Comparison of ENCODE assay signal across 20 cellular contexts in the genomic region with DNA sequence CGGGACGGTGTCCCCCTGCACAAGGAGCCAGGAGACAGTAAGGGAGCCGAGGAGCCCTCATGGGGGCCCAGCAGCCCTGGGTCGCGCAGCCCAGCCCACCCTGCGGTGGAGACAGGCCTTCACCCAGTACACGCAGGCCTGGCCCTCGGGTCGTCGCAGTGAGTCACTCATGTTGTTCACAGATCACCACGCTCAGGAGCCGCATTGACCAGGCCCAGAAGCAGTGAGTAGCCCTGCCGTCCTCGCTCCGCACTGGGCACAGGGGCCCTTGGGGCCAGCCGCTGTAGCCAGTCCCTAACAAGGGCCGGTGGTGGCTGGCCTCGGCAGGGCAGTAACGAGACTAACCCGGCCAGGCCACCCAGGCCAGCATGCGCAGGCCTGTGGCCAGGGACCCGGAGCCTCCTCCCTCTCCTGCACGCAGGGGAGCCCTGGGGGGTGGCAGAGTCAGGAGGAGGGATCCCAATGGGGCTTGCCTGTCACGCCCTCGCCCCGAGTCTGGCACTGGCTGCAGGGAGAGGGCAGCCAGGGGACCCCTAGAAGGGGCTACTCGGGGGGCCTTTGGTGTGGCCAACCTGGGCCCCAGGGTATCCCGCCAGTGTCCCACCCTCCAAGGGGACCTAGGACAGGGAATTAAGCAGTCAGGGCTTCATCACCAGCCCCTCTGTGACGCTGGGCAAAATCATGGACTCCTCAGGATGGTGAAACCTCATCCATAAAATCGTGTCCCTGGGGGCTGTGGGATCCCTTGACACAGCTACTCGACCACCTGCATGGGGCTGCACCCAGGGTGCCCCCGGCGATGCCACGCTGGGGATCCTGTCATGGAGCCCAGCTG. TPM values are rescaled to one million over a fixed set of nuclear protein-coding genes. Genes with fewer than 3 reads are reported as not detected.
DNase-seq lines count a peak whose midpoint lies in the region; ATAC-seq and TF ChIP-seq lines count a peak whose summit lies in the region.
"Had no signal": no experiment of that assay in that cellular context is flagged by ENCODE, and none has a peak within 500 bp of the region (broad histone marks: within the 10 kb centered on the region; RNA-seq: fewer than 3 reads in every experiment).

No MANE protein-coding gene starts in this region.

- intact Hi-C loops in CD14-positive monocyte (cut with micrococcal nuclease) = no loop called here
- intact Hi-C loops in heart left ventricle (cut with DNase I) = no loop called here
- intact Hi-C loops in sciatic nerve (cut with DNase I) = no loop called here

- peaks cover 0 to 1% (median 0%) of the 10 kb centered on the region in 7 donors for H3K9me3 Mint-ChIP-seq in CD14-positive monocyte
- no peaks in the 10 kb centered on the region for H3K9me3 Mint-ChIP-seq in natural killer cell treated with Interleukin-12 subunit alpha and Interleukin-12 subunit beta and Interleukin-15 and Interleukin-18, amount 100 ng/mL, for 72 hours
- H3K9me3 Mint-ChIP-seq: dendritic cell treated with granulocyte-macrophage colony-stimulating factor and Interleukin-4, amounts not matched to agents 40 ng/mL and 50 ng/mL, for 4 days had no signal

- ATAC-seq in heart left ventricle (peak in 1 of 4 donors; percentile 3), GM21447 (IDR thresholded peaks at IDR 0.05; ENCODE audit: unreplicated experiment) (no peak), sciatic nerve (no peak)
- no peak for ATAC-seq in natural killer cell treated with Interleukin-12 subunit alpha and Interleukin-12 subunit beta and Interleukin-15 and Interleukin-18, amount 100 ng/mL, for 72 hours
- ATAC-seq: body of pancreas; stimulated activated memory B cell treated with anti-CD40 and anti-IgM and Interleukin-4, amounts not matched to agents 10 μg/mL and 1 μg/mL and 100 μg/mL, for 72 hours had no signal

- peak overlapping the region in 1 of 7 donors; percentile 63 for H3K27ac Mint-ChIP-seq in CD14-positive monocyte
- no peak overlapping the region for H3K27ac Mint-ChIP-seq in natural killer cell treated with Interleukin-12 subunit alpha and Interleukin-12 subunit beta and Interleukin-15 and Interleukin-18, amount 100 ng/mL, for 72 hours
- H3K27ac Mint-ChIP-seq: dendritic cell treated with granulocyte-macrophage colony-stimulating factor and Interleukin-4, amounts not matched to agents 40 ng/mL and 50 ng/mL, for 4 days; stimulated activated memory B cell treated with anti-CD40 and anti-IgM and Interleukin-4, amounts not matched to agents 10 μg/mL and 1 μg/mL and 100 μg/mL, for 72 hours had no signal

- H3K9me3 ChIP-seq in heart left ventricle = no peaks in the 10 kb centered on the region
- H3K9me3 ChIP-seq: BLaER1 treated with 17β-estradiol and CSF1 and Interleukin-3, amounts not matched to agents 10 nM and 100 nM; body of pancreas had no signal

- DNase-seq in CD14-positive monocyte (ENCODE audit: low spot score) = peak; percentile 46
- peak; percentile 7 for DNase-seq in GM03348 (ENCODE audit: low spot score)
- DNase-seq in heart left ventricle = peak in 3 of 5 donors; percentile 19 to 64 (median 30)
- DNase-seq in natural killer cell treated with Interleukin-12 subunit alpha and Interleukin-12 subunit beta and Interleukin-15 and Interleukin-18, amount 100 ng/mL, for 72 hours (ENCODE audit: low spot score) = peak; percentile 57
- DNase-seq in GM20000 (ENCODE audit: low spot score) = no peak
- DNase-seq in activated CD8-positive, alpha-beta memory T cell treated with anti-CD3 and anti-CD28 coated beads for 24 hours = no peak
- DNase-seq in sciatic nerve (ENCODE audit: low spot score) = no peak
- DNase-seq: erythroblast, midbrain, NCI-H1092 treated with DMSO at 0.1 percent for 48 hours, nucleus accumbens, RPMI8226, trophoblast cell had no signal

- peaks cover 10% of the 10 kb centered on the region for H3K4me1 Mint-ChIP-seq in CD14-positive monocyte
- H3K4me1 Mint-ChIP-seq in natural killer cell treated with Interleukin-12 subunit alpha and Interleukin-12 subunit beta and Interleukin-15 and Interleukin-18, amount 100 ng/mL, for 72 hours (ENCODE audit: low read depth in 2 of 2) = peaks cover 15 to 21% of the 10 kb centered on the region in 2 donors

- peak overlapping the region in 1 of 12 donors; percentile 71 for H3K27ac ChIP-seq in heart left ventricle
- H3K27ac ChIP-seq: BLaER1 treated with 17β-estradiol and CSF1 and Interleukin-3, amounts not matched to agents 10 nM and 100 nM; body of pancreas; KMS-11 had no signal

- WGBS in heart left ventricle, 4 donors = 88 to 95% (median 90%) methylated on average over 18 to 34 of the region's 34 CpGs

- no peaks in the 10 kb centered on the region for H3K36me3 Mint-ChIP-seq in CD14-positive monocyte
- H3K36me3 Mint-ChIP-seq in natural killer cell treated with Interleukin-12 subunit alpha and Interleukin-12 subunit beta and Interleukin-15 and Interleukin-18, amount 100 ng/mL, for 72 hours = no peaks in the 10 kb centered on the region
- H3K36me3 Mint-ChIP-seq: stimulated activated memory B cell treated with anti-CD40 and anti-IgM and Interleukin-4, amounts not matched to agents 10 μg/mL and 1 μg/mL and 100 μg/mL, for 72 hours had no signal

- no peak overlapping the region for H3K4me3 ChIP-seq in heart left ventricle
- H3K4me3 ChIP-seq: BLaER1 treated with 17β-estradiol and CSF1 and Interleukin-3, amounts not matched to agents 10 nM and 100 nM; body of pancreas; smooth muscle cell had no signal

- H3K27me3 ChIP-seq in heart left ventricle = no peaks in the 10 kb centered on the region
- H3K27me3 ChIP-seq: BLaER1 treated with 17β-estradiol and CSF1 and Interleukin-3, amounts not matched to agents 10 nM and 100 nM; body of pancreas had no signal

- no peak for TF ChIP-seq CTCF in CD14-positive monocyte (IDR thresholded peaks at IDR 0.05)
- TF ChIP-seq CTCF in heart left ventricle (IDR thresholded peaks at IDR 0.05) = no peak
- TF ChIP-seq CTCF in GM20000 (IDR thresholded peaks at IDR 0.05; ENCODE audit: extremely low read depth, missing control alignments) = no peak

- no peaks in the 10 kb centered on the region for H3K36me3 ChIP-seq in heart left ventricle
- H3K36me3 ChIP-seq: BLaER1 treated with 17β-estradiol and CSF1 and Interleukin-3, amounts not matched to agents 10 nM and 100 nM had no signal

- peaks cover 0 to 17% (median 10%) of the 10 kb centered on the region in 12 donors for H3K4me1 ChIP-seq in heart left ventricle
- H3K4me1 ChIP-seq: body of pancreas had no signal

- no peak overlapping the region for H3K4me3 Mint-ChIP-seq in CD14-positive monocyte
- H3K4me3 Mint-ChIP-seq in natural killer cell treated with Interleukin-12 subunit alpha and Interleukin-12 subunit beta and Interleukin-15 and Interleukin-18, amount 100 ng/mL, for 72 hours = no peak overlapping the region
- H3K4me3 Mint-ChIP-seq: dendritic cell treated with granulocyte-macrophage colony-stimulating factor and Interleukin-4, amounts not matched to agents 40 ng/mL and 50 ng/mL, for 4 days; stimulated activated memory B cell treated with anti-CD40 and anti-IgM and Interleukin-4, amounts not matched to agents 10 μg/mL and 1 μg/mL and 100 μg/mL, for 72 hours had no signal

- H3K27me3 Mint-ChIP-seq in CD14-positive monocyte (ENCODE audit: low read depth in 3 of 3) = peaks cover 4 to 17% (median 14%) of the 10 kb centered on the region in 3 donors
- peaks cover 10 to 12% of the 10 kb centered on the region in 2 donors for H3K27me3 Mint-ChIP-seq in natural killer cell treated with Interleukin-12 subunit alpha and Interleukin-12 subunit beta and Interleukin-15 and Interleukin-18, amount 100 ng/mL, for 72 hours

- TF ChIP-seq POLR2A in heart left ventricle (IDR thresholded peaks at IDR 0.05) = no peak

RNA-seq across cellular contexts. Expression of gene MRPL23, which starts 10.1 kb away (rescaled TPM):
- polyA plus RNA-seq in CD14-positive monocyte (10 to 100 TPM; 19.3 to 51.1 TPM), heart left ventricle (100 to 1,000 TPM; 141 to 183 TPM)
- total RNA-seq in heart left ventricle (100 to 1,000 TPM in 2 of 9 donors, 10 to 100 TPM in 7; 44.0 to 183 (median 76.1) TPM), sciatic nerve (39.5 TPM)
- total RNA-seq in natural killer cell treated with Interleukin-12 subunit alpha and Interleukin-12 subunit beta and Interleukin-15 and Interleukin-18, amount 100 ng/mL, for 72 hours = 10 to 100 TPM; 81.3 to 89.7 TPM

RNA-seq across cellular contexts. Expression of gene TNNT3, which starts 17.5 kb away (rescaled TPM):
- polyA plus RNA-seq in CD14-positive monocyte = not detected
- total RNA-seq in heart left ventricle = 10 to 100 TPM; 17.1 to 84.5 (median 49.0) TPM
- 10 to 100 TPM; 40.8 to 45.5 TPM for polyA plus RNA-seq in heart left ventricle
- total RNA-seq in natural killer cell treated with Interleukin-12 subunit alpha and Interleukin-12 subunit beta and Interleukin-15 and Interleukin-18, amount 100 ng/mL, for 72 hours = under 1 TPM in 1 of 2 donors, not detected in 1; 0.33 TPM
- total RNA-seq in sciatic nerve = 35.6 TPM

RNA-seq across cellular contexts. Expression of gene PRR33, which starts 45.3 kb away (rescaled TPM):
- polyA plus RNA-seq in CD14-positive monocyte (not detected), heart left ventricle (1 to 10 TPM in 1 of 2 donors, under 1 TPM in 1; 0.08 to 4.6 TPM)
- total RNA-seq in heart left ventricle (1 to 10 TPM in 8 of 9 donors, under 1 TPM in 1; 0.81 to 5.1 (median 2.4) TPM), sciatic nerve (not detected)
- total RNA-seq in natural killer cell treated with Interleukin-12 subunit alpha and Interleukin-12 subunit beta and Interleukin-15 and Interleukin-18, amount 100 ng/mL, for 72 hours = not detected
- total RNA-seq: body of pancreas, smooth muscle cell had no signal
- polyA plus RNA-seq: smooth muscle cell had no signal

Comparison
In these comparisons a context has a peak if more than half of its experiments do, and no peak if none do; other contexts are left out.
1. DNase-seq: peak in CD14-positive monocyte (single experiment), GM03348 (single experiment), heart left ventricle (3 of 5) and natural killer cell treated with Interleukin-12 subunit alpha and Interleukin-12 subunit beta and Interleukin-15 and Interleukin-18, amount 100 ng/mL, for 72 hours (single experiment); none in GM20000 (single experiment), activated CD8-positive, alpha-beta memory T cell treated with anti-CD3 and anti-CD28 coated beads for 24 hours (single experiment) and sciatic nerve (single experiment).
2. RNA of gene TNNT3, which starts 17.5 kb away (total RNA-seq): 17.1 to 84.5 TPM in heart left ventricle and 35.6 TPM in sciatic nerve (single experiment); 0.33 TPM in natural killer cell treated with Interleukin-12 subunit alpha and Interleukin-12 subunit beta and Interleukin-15 and Interleukin-18, amount 100 ng/mL, for 72 hours; every median in the first group is over 10 times any median in the second.